In the genomic region with DNA sequence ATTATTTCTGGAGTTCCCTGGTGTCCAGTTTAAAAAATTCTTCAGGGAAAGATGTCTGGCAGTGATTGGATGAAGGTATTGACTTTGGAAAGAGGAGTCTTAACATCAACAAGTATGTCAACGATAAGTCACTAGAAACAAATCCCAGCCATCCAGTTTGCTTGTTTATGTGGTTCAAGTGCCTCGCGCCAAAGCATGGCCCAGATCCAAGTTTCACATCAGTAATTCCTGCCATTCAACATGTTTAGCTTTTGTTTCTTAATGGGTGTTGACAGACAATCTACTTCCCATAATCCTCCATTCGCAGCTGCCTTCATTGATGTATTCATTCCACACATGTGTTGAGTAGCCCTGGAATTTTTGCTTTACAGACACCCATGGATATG, we compare ENCODE assay signal across 11 cellular contexts.
DNase-seq lines count a peak whose midpoint lies in the region; ATAC-seq and TF ChIP-seq lines count a peak whose summit lies in the region.
"Had no signal": no experiment of that assay in that cellular context is flagged by ENCODE, and none has a peak within 500 bp of the region (broad histone marks: within the 10 kb centered on the region; RNA-seq: fewer than 3 reads in every experiment).

No MANE protein-coding gene starts in this region.

- no peak overlapping the region for H3K4me3 Mint-ChIP-seq in activated CD4-positive, alpha-beta memory T cell treated with anti-CD3 and anti-CD28 coated beads, Interleukin-2, amount 10 ng/mL, durations not matched to agents 7 days and 5 days
- no peak overlapping the region for H3K4me3 Mint-ChIP-seq in activated CD4-positive, alpha-beta T cell treated with anti-CD3 and anti-CD28 coated beads for 36 hours

- CTCF ChIA-PET in AG04450 (lab: Charles Lee): no interaction called here
- CTCF ChIA-PET in activated CD4-positive, alpha-beta memory T cell treated with anti-CD3 and anti-CD28 coated beads, Interleukin-2, amount 10 ng/mL, durations not matched to agents 7 days and 5 days (lab: Charles Lee): interaction anchor here (1.4 to 2.3 kb wide), 2 partner anchors 10 to 77 kb away, joined by 4 read pairs; no protein-coding TSS in a partner anchor
- CTCF ChIA-PET in activated CD4-positive, alpha-beta T cell treated with anti-CD3 and anti-CD28 coated beads for 36 hours (lab: Charles Lee): interaction anchor here (0.8 to 1.4 kb wide), 5 partner anchors 14 to 1785 kb away, joined by 3 to 5 read pairs (median 4); no protein-coding TSS in a partner anchor

- H3K9me3 ChIP-seq in AG04450 (ENCODE audit: control insufficient read depth, insufficient read depth, low read length) (no peaks in the 10 kb centered on the region), left lung (no peaks in the 10 kb centered on the region)

- peak; percentile 44 for ATAC-seq in left lung
- no peak for ATAC-seq in activated CD4-positive, alpha-beta T cell treated with anti-CD3 and anti-CD28 coated beads for 36 hours
- no peak for ATAC-seq in GM21528 (IDR thresholded peaks at IDR 0.05; ENCODE audit: low FRiP score, unreplicated experiment)
- no peak for ATAC-seq in HG02678 (IDR thresholded peaks at IDR 0.05; ENCODE audit: unreplicated experiment)

- no peaks in the 10 kb centered on the region for H3K9me3 Mint-ChIP-seq in activated CD4-positive, alpha-beta memory T cell treated with anti-CD3 and anti-CD28 coated beads, Interleukin-2, amount 10 ng/mL, durations not matched to agents 7 days and 5 days
- no peaks in the 10 kb centered on the region for H3K9me3 Mint-ChIP-seq in activated CD4-positive, alpha-beta T cell treated with anti-CD3 and anti-CD28 coated beads for 36 hours (ENCODE audit: low read depth)
- H3K9me3 Mint-ChIP-seq: CD4-positive, alpha-beta memory T cell; IgD-negative memory B cell had no signal

- H3K4me1 Mint-ChIP-seq in activated CD4-positive, alpha-beta memory T cell treated with anti-CD3 and anti-CD28 coated beads, Interleukin-2, amount 10 ng/mL, durations not matched to agents 7 days and 5 days: peaks cover 30% of the 10 kb centered on the region
- peaks cover 22% of the 10 kb centered on the region for H3K4me1 Mint-ChIP-seq in activated CD4-positive, alpha-beta T cell treated with anti-CD3 and anti-CD28 coated beads for 36 hours

- no peaks in the 10 kb centered on the region for H3K36me3 ChIP-seq in left lung

- intact Hi-C loops in left lung (cut with DNase I): no loop called here
- intact Hi-C loops in activated CD4-positive, alpha-beta T cell treated with anti-CD3 and anti-CD28 coated beads for 36 hours (cut with DNase I, micrococcal nuclease): no loop called here

- H3K27me3 ChIP-seq in AG04450 (ENCODE audit: control insufficient read depth, insufficient read depth, low read length) (no peaks in the 10 kb centered on the region), left lung (no peaks in the 10 kb centered on the region)

- DNase-seq in AG04450 (ENCODE audit: low read depth, low spot score) (peak; percentile 68), M059J (ENCODE audit: low read depth) (peak; percentile 62), left lung (no peak)
- DNase-seq in activated CD4-positive, alpha-beta memory T cell treated with anti-CD3 and anti-CD28 coated beads, Interleukin-2, amount 10 ng/mL, durations not matched to agents 7 days and 5 days: no peak
- no peak for DNase-seq in activated CD4-positive, alpha-beta T cell treated with anti-CD3 and anti-CD28 coated beads for 36 hours
- DNase-seq: CD4-positive, alpha-beta memory T cell; SIG-M5 had no signal

- H3K4me3 ChIP-seq in AG04450 (ENCODE audit: low read depth, low read length) (no peak overlapping the region), left lung (no peak overlapping the region)

- no peaks in the 10 kb centered on the region for H3K27me3 Mint-ChIP-seq in activated CD4-positive, alpha-beta memory T cell treated with anti-CD3 and anti-CD28 coated beads, Interleukin-2, amount 10 ng/mL, durations not matched to agents 7 days and 5 days
- no peaks in the 10 kb centered on the region for H3K27me3 Mint-ChIP-seq in activated CD4-positive, alpha-beta T cell treated with anti-CD3 and anti-CD28 coated beads for 36 hours
- H3K27me3 Mint-ChIP-seq: CD4-positive, alpha-beta memory T cell; IgD-negative memory B cell had no signal

- peaks cover 7 to 38% of the 10 kb centered on the region in 2 donors for H3K4me1 ChIP-seq in left lung

- H3K27ac ChIP-seq in AG04450 (ENCODE audit: low read depth, low read length) (no peak overlapping the region), VCaP (peak overlapping the region; percentile 83), left lung (peak overlapping the region in 1 of 2 donors; percentile 37)

- no peaks in the 10 kb centered on the region for H3K36me3 Mint-ChIP-seq in activated CD4-positive, alpha-beta memory T cell treated with anti-CD3 and anti-CD28 coated beads, Interleukin-2, amount 10 ng/mL, durations not matched to agents 7 days and 5 days (ENCODE audit: low read depth)
- H3K36me3 Mint-ChIP-seq in activated CD4-positive, alpha-beta T cell treated with anti-CD3 and anti-CD28 coated beads for 36 hours (ENCODE audit: low read depth): peaks cover 2% of the 10 kb centered on the region
- H3K36me3 Mint-ChIP-seq: IgD-negative memory B cell had no signal

- no peak overlapping the region for H3K27ac Mint-ChIP-seq in activated CD4-positive, alpha-beta memory T cell treated with anti-CD3 and anti-CD28 coated beads, Interleukin-2, amount 10 ng/mL, durations not matched to agents 7 days and 5 days
- H3K27ac Mint-ChIP-seq in activated CD4-positive, alpha-beta T cell treated with anti-CD3 and anti-CD28 coated beads for 36 hours: no peak overlapping the region
- H3K27ac Mint-ChIP-seq: IgD-negative memory B cell had no signal

- TF ChIP-seq CTCF in AG04450 (IDR thresholded peaks at IDR 0.05; ENCODE audit: low read depth, low read length) (no peak), VCaP (conservative IDR thresholded peaks at IDR 0.05) (no peak), left lung (IDR thresholded peaks at IDR 0.05) (no peak)

- POLR2A ChIA-PET in AG04450 (lab: Yijun Ruan, JAX): interaction anchor here (0.9 to 1.8 kb wide), 3 partner anchors 11 to 77 kb away, joined by 3 to 7 read pairs (median 4); no protein-coding TSS in a partner anchor
- POLR2A ChIA-PET in activated CD4-positive, alpha-beta memory T cell treated with anti-CD3 and anti-CD28 coated beads, Interleukin-2, amount 10 ng/mL, durations not matched to agents 7 days and 5 days (lab: Charles Lee): interaction anchor here (1.2 kb wide), 1 partner anchor 18 kb away, joined by 4 read pairs; no protein-coding TSS in a partner anchor
- POLR2A ChIA-PET in activated CD4-positive, alpha-beta T cell treated with anti-CD3 and anti-CD28 coated beads for 36 hours (lab: Charles Lee): interaction anchor here (0.5 kb wide), 1 partner anchor 22 kb away, joined by 3 read pairs; no protein-coding TSS in a partner anchor

Comparison
In these comparisons a context has a peak if more than half of its experiments do, and no peak if none do; other contexts are left out.
1. DNase-seq: peak in AG04450 (single experiment) and M059J (single experiment); none in left lung (0 of 2), activated CD4-positive, alpha-beta memory T cell treated with anti-CD3 and anti-CD28 coated beads, Interleukin-2, amount 10 ng/mL, durations not matched to agents 7 days and 5 days (single experiment) and activated CD4-positive, alpha-beta T cell treated with anti-CD3 and anti-CD28 coated beads for 36 hours (single experiment).